In genomic region chr11:130178441-130178971, GRCh38 we compare ENCODE assay signal across 2 cellular contexts.
TF ChIP-seq lines count a peak whose summit lies in the region.

No MANE protein-coding gene starts in this region.

TF ChIP-seq in IMR-90, 13 proteins besides CTCF, POLR2A, EP300 and RAD21:
- TF ChIP-seq SMC3 (IDR thresholded peaks at IDR 0.05; ENCODE audit: low read depth, low read length) = no peak
- no peak for TF ChIP-seq BHLHE40 (IDR thresholded peaks at IDR 0.05; ENCODE audit: low read depth, low read length)
- TF ChIP-seq CEBPB (IDR thresholded peaks at IDR 0.05; ENCODE audit: low read depth, low read length) = no peak
- TF ChIP-seq MXI1 (IDR thresholded peaks at IDR 0.05; ENCODE audit: borderline replicate concordance, low read depth, low read length) = no peak
- TF ChIP-seq CHD1 (IDR thresholded peaks at IDR 0.05; ENCODE audit: low read depth, low read length) = no peak
- no peak for TF ChIP-seq RCOR1 (IDR thresholded peaks at IDR 0.05; ENCODE audit: insufficient replicate concordance, low read length)
- no peak for TF ChIP-seq ELK1 (IDR thresholded peaks at IDR 0.05; ENCODE audit: borderline replicate concordance, low read depth, low read length)
- TF ChIP-seq, protein P1, sequence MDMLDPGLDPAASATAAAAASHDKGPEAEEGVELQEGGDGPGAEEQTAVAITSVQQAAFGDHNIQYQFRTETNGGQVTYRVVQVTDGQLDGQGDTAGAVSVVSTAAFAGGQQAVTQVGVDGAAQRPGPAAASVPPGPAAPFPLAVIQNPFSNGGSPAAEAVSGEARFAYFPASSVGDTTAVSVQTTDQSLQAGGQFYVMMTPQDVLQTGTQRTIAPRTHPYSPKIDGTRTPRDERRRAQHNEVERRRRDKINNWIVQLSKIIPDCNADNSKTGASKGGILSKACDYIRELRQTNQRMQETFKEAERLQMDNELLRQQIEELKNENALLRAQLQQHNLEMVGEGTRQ (IDR thresholded peaks at IDR 0.05; ENCODE audit: low read depth, low read length) = no peak
- TF ChIP-seq NFE2L2 (IDR thresholded peaks at IDR 0.05; ENCODE audit: low read depth, low read length) = no peak
- no peak for TF ChIP-seq FOS (IDR thresholded peaks at IDR 0.05; ENCODE audit: low read depth, low read length)
- TF ChIP-seq RFX5 (IDR thresholded peaks at IDR 0.05; ENCODE audit: low read depth, low read length) = no peak
TF ChIP-seq in IMR-90: peak in this region for 0.

TF ChIP-seq in K562, 482 proteins besides CTCF, POLR2A, EP300 and RAD21:
- TF ChIP-seq TRIM25 (IDR thresholded peaks at IDR 0.05; ENCODE audit: borderline replicate concordance) = no peak
- no peak for TF ChIP-seq RBM39 (optimal IDR thresholded peaks at IDR 0.05; ENCODE audit: low read depth, low read length)
- 0 out of 2 replicates have a peak, but pooled peaks have one; percentile 34 for TF ChIP-seq HDAC8 (tag; IDR thresholded peaks at IDR 0.05)
- TF ChIP-seq ILK (tag; IDR thresholded peaks at IDR 0.05; ENCODE audit: borderline replicate concordance, low read depth) = no peak
- no peak for TF ChIP-seq ZNF740 (CRISPR knock-in tag; IDR thresholded peaks at IDR 0.05)
- 0 out of 4 replicates have a peak, but pooled peaks of 1 of the 2 experiments have one; percentile 32 for TF ChIP-seq ZNF740 (tag; IDR thresholded peaks at IDR 0.05)
